Comparison of ENCODE assay signal across 8 cellular contexts in genomic region chr19:3361384-3362216, GRCh38. TPM values are rescaled to one million over a fixed set of nuclear protein-coding genes. Genes with fewer than 3 reads are reported as not detected.
A peak's percentile ranks its signal among the peaks of the same experiment; 100 is the strongest.
DNase-seq lines count a peak whose midpoint lies in the region; ATAC-seq and TF ChIP-seq lines count a peak whose summit lies in the region.

No MANE protein-coding gene starts in this region.

- H3K4ac ChIP-seq in trophoblast cell (ENCODE audit: low read depth, low read length), result no peak overlapping the region

- peak overlapping the region; percentile 72 to 87 (median 80); a peak in 19 of 20 replicates for H3K4me3 ChIP-seq in BLaER1 treated with 17β-estradiol and CSF1 and Interleukin-3, amounts not matched to agents 10 nM and 100 nM
- H3K4me3 ChIP-seq in esophagus muscularis mucosa, result peak overlapping the region; percentile 97 to 100 (median 100)
- H3K4me3 ChIP-seq in trophoblast cell (ENCODE audit: low read depth, low read length), result peak overlapping the region; percentile 5

- peak overlapping the region in 10 of 11 experiments; percentile 80 to 91 (median 88); a peak in 20 of 22 replicates for H3K27ac ChIP-seq in BLaER1 treated with 17β-estradiol and CSF1 and Interleukin-3, amounts not matched to agents 10 nM and 100 nM
- H3K27ac ChIP-seq in esophagus muscularis mucosa (replicated peaks in 1 of 4), result peak overlapping the region; percentile 96 to 100 (median 99)
- H3K27ac ChIP-seq in trophoblast cell (ENCODE audit: low read depth, low read length), result no peak overlapping the region

- H3K79me2 ChIP-seq in trophoblast cell (ENCODE audit: control insufficient read depth, insufficient read depth, low read length, poor library complexity), result no peaks in the 10 kb centered on the region

- H3K36me3 Mint-ChIP-seq in T-helper 17 cell (ENCODE audit: low read depth), result peaks cover 2% of the 10 kb centered on the region

- intact Hi-C loops in esophagus muscularis mucosa (cut with DNase I), result loop anchor here (10.0 kb wide), 1 partner anchor 63 kb away; no protein-coding TSS in a partner anchor

- H3K9me3 ChIP-seq in BLaER1 treated with 17β-estradiol and CSF1 and Interleukin-3, amounts not matched to agents 10 nM and 100 nM (replicated peaks in 1 of 11), result no peaks in the 10 kb centered on the region
- H3K9me3 ChIP-seq in T-helper 17 cell (ENCODE audit: control insufficient read depth, low read length, poor library complexity, severe bottlenecking) (no peaks in the 10 kb centered on the region), esophagus muscularis mucosa (no peaks in the 10 kb centered on the region), trophoblast cell (ENCODE audit: insufficient read depth, low read depth, low read length) (peaks cover 13% of the 10 kb centered on the region)

- H3K36me3 ChIP-seq in BLaER1 treated with 17β-estradiol and CSF1 and Interleukin-3, amounts not matched to agents 10 nM and 100 nM, result no peaks in the 10 kb centered on the region
- H3K36me3 ChIP-seq in esophagus muscularis mucosa (no peaks in the 10 kb centered on the region), trophoblast cell (ENCODE audit: control insufficient read depth in 1 of 2, insufficient read depth in 2 of 2, low read length in 2 of 2) (no peaks in the 10 kb centered on the region)

- peaks cover 58 to 72% (median 63%) of the 10 kb centered on the region in 10 experiments for H3K4me1 ChIP-seq in BLaER1 treated with 17β-estradiol and CSF1 and Interleukin-3, amounts not matched to agents 10 nM and 100 nM
- H3K4me1 ChIP-seq in esophagus muscularis mucosa, result peaks cover 39 to 73% (median 68%) of the 10 kb centered on the region in 4 donors
- H3K4me1 ChIP-seq in trophoblast cell (ENCODE audit: control insufficient read depth in 1 of 2, insufficient read depth in 2 of 2, low read length in 2 of 2), result no peaks in the 10 kb centered on the region

- H4K12ac ChIP-seq in trophoblast cell (ENCODE audit: low read depth, low read length), result no peak overlapping the region

- in situ Hi-C loops in ACHN (cut with HindIII; ENCODE audit: low pct_ligation_motif_present, low pct_unique_long_range_greater_than_20kb, low sequenced_read_pairs), result no loop called here

- H3K27me3 ChIP-seq in BLaER1 treated with 17β-estradiol and CSF1 and Interleukin-3, amounts not matched to agents 10 nM and 100 nM, result peaks cover 0 to 15% (median 5%) of the 10 kb centered on the region in 11 experiments; a peak in 9 of 22 replicates
- H3K27me3 ChIP-seq in esophagus muscularis mucosa, result no peaks in the 10 kb centered on the region
- H3K27me3 ChIP-seq in trophoblast cell (ENCODE audit: insufficient read depth, low read length), result peaks cover 90% of the 10 kb centered on the region

- no peak overlapping the region for H2BK12ac ChIP-seq in trophoblast cell (ENCODE audit: low read length)

- no peaks in the 10 kb centered on the region for H3K27me3 Mint-ChIP-seq in T-helper 17 cell

- TF ChIP-seq POLR2A in esophagus muscularis mucosa (IDR thresholded peaks at IDR 0.05; ENCODE audit: low read depth), result no peak

- H3K9ac ChIP-seq in BLaER1 treated with 17β-estradiol and CSF1 and Interleukin-3, amounts not matched to agents 10 nM and 100 nM, result peak overlapping the region; percentile 83 to 95 (median 90); a peak in 20 of 22 replicates
- H3K9ac ChIP-seq in trophoblast cell (ENCODE audit: low read length), result no peak overlapping the region

- no peak overlapping the region for H3K23ac ChIP-seq in trophoblast cell (ENCODE audit: low read length)

- no peak overlapping the region for H3K18ac ChIP-seq in trophoblast cell (ENCODE audit: low read length)

- no peak for ATAC-seq in T-helper 17 cell
- ATAC-seq in HG02798 (IDR thresholded peaks at IDR 0.05; ENCODE audit: poor library complexity, unreplicated experiment), result no peak

- no peak overlapping the region for H2BK120ac ChIP-seq in trophoblast cell (ENCODE audit: insufficient read depth, low read length, poor library complexity)

- H3K4me2 ChIP-seq in BLaER1 treated with 17β-estradiol and CSF1 and Interleukin-3, amounts not matched to agents 10 nM and 100 nM, result peak overlapping the region; percentile 84 to 99 (median 94)
- no peak overlapping the region for H3K4me2 ChIP-seq in trophoblast cell (ENCODE audit: low read length)

- H3K4me3 Mint-ChIP-seq in T-helper 17 cell, result peak overlapping the region; percentile 91

- H2BK5ac ChIP-seq in trophoblast cell (ENCODE audit: low read depth, low read length, poor library complexity), result no peak overlapping the region

- peak overlapping the region; percentile 82 for H3K27ac Mint-ChIP-seq in T-helper 17 cell

- 42% methylated on average over 19 of the region's 27 CpGs for whole genome bisulfite sequencing in esophagus muscularis mucosa
- WGBS in trophoblast cell (ENCODE audit: extremely low coverage, insufficient coverage, insufficient read length), result no CpG with 5 or more reads among the region's 27 CpGs

- H3K14ac ChIP-seq in trophoblast cell (ENCODE audit: low read length), result no peak overlapping the region

- no peak for TF ChIP-seq EP300 in esophagus muscularis mucosa (IDR thresholded peaks at IDR 0.05)

- H2AK5ac ChIP-seq in trophoblast cell (ENCODE audit: low read length), result no peak overlapping the region

- no peak overlapping the region for H4K91ac ChIP-seq in trophoblast cell (ENCODE audit: low read depth, low read length)

- H4K8ac ChIP-seq in trophoblast cell (ENCODE audit: low read depth, low read length), result no peak overlapping the region

- H3K4me1 Mint-ChIP-seq in T-helper 17 cell, result peaks cover 41% of the 10 kb centered on the region

- no peak for DNase-seq in T-helper 17 cell
- DNase-seq in esophagus muscularis mucosa (ENCODE audit: extremely low spot score), result no peak
- DNase-seq in trophoblast cell, result no peak
- no peak for DNase-seq in GM19238 (ENCODE audit: insufficient read length, low spot score)
- no peak for DNase-seq in ACHN
- DNase-seq in stimulated activated CD4-positive, alpha-beta T cell treated with anti-CD3 and anti-CD28 coated beads, Interleukin-15, amount 100 ng/mL, for 24 hours, result no peak

- TF ChIP-seq CTCF in esophagus muscularis mucosa (IDR thresholded peaks at IDR 0.05), result no peak

- H3K79me1 ChIP-seq in trophoblast cell (ENCODE audit: low read length), result no peaks in the 10 kb centered on the region

- peaks cover 4 to 39% (median 27%) of the 10 kb centered on the region in 11 experiments; a peak in 16 of 22 replicates for H4K20me1 ChIP-seq in BLaER1 treated with 17β-estradiol and CSF1 and Interleukin-3, amounts not matched to agents 10 nM and 100 nM

- H2AFZ ChIP-seq in trophoblast cell (ENCODE audit: insufficient read depth, low read length, poor library complexity), result no peak overlapping the region

RNA-seq across cellular contexts. Expression of gene NFIC, which starts 4.8 kb away (rescaled TPM):
- total RNA-seq in T-helper 17 cell (10 to 100 TPM; 29.0 to 29.3 TPM), esophagus muscularis mucosa (100 to 1,000 TPM; 165 to 297 (median 211) TPM)
- polyA plus RNA-seq in trophoblast cell (2013), result 5.4 and 6.1 TPM in 2 replicates

Comparison
In these comparisons a context has a peak if more than half of its experiments do, and no peak if none do; other contexts are left out.
1. H3K4me3 ChIP-seq: peak in every context shown above with its lines; median percentile 100 in esophagus muscularis mucosa; 80 in BLaER1 treated with 17β-estradiol and CSF1 and Interleukin-3, amounts not matched to agents 10 nM and 100 nM; 5 in trophoblast cell.
2. RNA of gene NFIC, which starts 4.8 kb away (total RNA-seq): 165 to 297 TPM in esophagus muscularis mucosa; 29.0 to 29.3 TPM in T-helper 17 cell; every median in the first group is over 4 times any median in the second.